ENCODE assay signal across 8 cellular contexts in genomic region chr1:43067856-43068751, GRCh38.
DNase-seq lines count a peak whose midpoint lies in the region; ATAC-seq, FAIRE-seq and TF ChIP-seq lines count a peak whose summit lies in the region.

No MANE protein-coding gene starts in this region.

- H3K36me3 ChIP-seq in BLaER1 treated with 17β-estradiol and CSF1 and Interleukin-3, amounts not matched to agents 10 nM and 100 nM, result no peaks in the 10 kb centered on the region
- no peaks in the 10 kb centered on the region for H3K36me3 ChIP-seq in mesendoderm (ENCODE audit: control insufficient read depth, insufficient read depth, low read length)
- H3K36me3 ChIP-seq in OCI-LY7 (ENCODE audit: insufficient read depth, low read length), result no peaks in the 10 kb centered on the region

- no peaks in the 10 kb centered on the region for H3K9me2 ChIP-seq in OCI-LY7 (ENCODE audit: insufficient read depth, low read length)

- no peaks in the 10 kb centered on the region for H3K27me3 Mint-ChIP-seq in chondrocyte (ENCODE audit: low read depth)

- H4K5ac ChIP-seq in mesendoderm (ENCODE audit: low read length), result peak overlapping the region; percentile 61

- H3K27ac Mint-ChIP-seq in chondrocyte (ENCODE audit: unreplicated experiment), result no peak overlapping the region

- peak overlapping the region in 9 of 11 experiments; percentile 37 to 67 (median 50); a peak in 11 of 22 replicates for H3K9ac ChIP-seq in BLaER1 treated with 17β-estradiol and CSF1 and Interleukin-3, amounts not matched to agents 10 nM and 100 nM
- peak overlapping the region; percentile 49 for H3K9ac ChIP-seq in mesendoderm (ENCODE audit: low read length)

- H3K4ac ChIP-seq in mesendoderm (ENCODE audit: low read depth, low read length), result peak overlapping the region; percentile 66

- TF ChIP-seq CTCF in chondrocyte (IDR thresholded peaks at IDR 0.05) (no peak), OCI-LY7 (conservative IDR thresholded peaks at IDR 0.05; ENCODE audit: low read length) (no peak)

- ATAC-seq in HG03342 (IDR thresholded peaks at IDR 0.05; ENCODE audit: unreplicated experiment), result no peak

- BruUV-seq in OCI-LY7 (replicated peaks; lab: Mats Ljungman, UMichigan), result no TSS peak

- no peak overlapping the region for H4K8ac ChIP-seq in mesendoderm (ENCODE audit: low read depth, low read length)

- POLR2A ChIA-PET in OCI-LY7 (lab: Charles Lee), result no interaction called here

- peak overlapping the region; percentile 43 for H3K4me3 Mint-ChIP-seq in chondrocyte (ENCODE audit: unreplicated experiment)

- H4K20me1 ChIP-seq in BLaER1 treated with 17β-estradiol and CSF1 and Interleukin-3, amounts not matched to agents 10 nM and 100 nM, result no peaks in the 10 kb centered on the region; a peak in 1 of 22 replicates
- H4K20me1 ChIP-seq in OCI-LY7 (ENCODE audit: insufficient read depth, low read length), result no peaks in the 10 kb centered on the region

- peaks cover 7% of the 10 kb centered on the region for H3K4me1 Mint-ChIP-seq in chondrocyte (ENCODE audit: low read depth)

- peak overlapping the region; percentile 63 for H2BK5ac ChIP-seq in mesendoderm (ENCODE audit: low read length)

- H3K4me3 ChIP-seq in BLaER1 treated with 17β-estradiol and CSF1 and Interleukin-3, amounts not matched to agents 10 nM and 100 nM, result peak overlapping the region in 7 of 10 experiments; percentile 21 to 57 (median 32); a peak in 8 of 20 replicates
- H3K4me3 ChIP-seq in mesendoderm (ENCODE audit: low read length) (no peak overlapping the region), OCI-LY7 (ENCODE audit: low read depth, low read length, poor library complexity, severe bottlenecking) (no peak overlapping the region)

- H3K56ac ChIP-seq in mesendoderm (ENCODE audit: low read length), result peak overlapping the region; percentile 90

- no peak overlapping the region for H2BK15ac ChIP-seq in mesendoderm (replicated peaks; ENCODE audit: low read depth)

- CTCF ChIA-PET in OCI-LY7 (lab: Charles Lee; ENCODE audit: unreplicated experiment), result no interaction called here

- H3K18ac ChIP-seq in mesendoderm (ENCODE audit: low read length), result peak overlapping the region; percentile 71

- H3K79me2 ChIP-seq in mesendoderm (ENCODE audit: control insufficient read depth, insufficient read depth, low read length) (no peaks in the 10 kb centered on the region), OCI-LY7 (ENCODE audit: insufficient read depth, low read depth, low read length) (no peaks in the 10 kb centered on the region)

- H2AFZ ChIP-seq in OCI-LY7 (ENCODE audit: low read length), result no peak overlapping the region

- peak overlapping the region; percentile 75 to 89 (median 81) for H3K4me2 ChIP-seq in BLaER1 treated with 17β-estradiol and CSF1 and Interleukin-3, amounts not matched to agents 10 nM and 100 nM
- H3K4me2 ChIP-seq in mesendoderm (ENCODE audit: low read length) (no peak overlapping the region), OCI-LY7 (ENCODE audit: low read length) (no peak overlapping the region; the same call in 1 of the 2 replicates)

- no peaks in the 10 kb centered on the region for H3K9me3 Mint-ChIP-seq in chondrocyte (ENCODE audit: low read depth)

- no peak overlapping the region for H3K23ac ChIP-seq in mesendoderm (ENCODE audit: low read length)

- no peak for FAIRE-seq in urothelium cell line (lab: Jason Lieb, UNC)

- no CpG with 5 or more reads among the region's 64 CpGs for WGBS in mesendoderm (ENCODE audit: extremely low coverage, insufficient coverage, low lambda C conversion rate)

- H3K27ac ChIP-seq in BLaER1 treated with 17β-estradiol and CSF1 and Interleukin-3, amounts not matched to agents 10 nM and 100 nM, result peak overlapping the region in 4 of 11 experiments; percentile 9 to 53 (median 44); a peak in 6 of 22 replicates
- H3K27ac ChIP-seq in mesendoderm (ENCODE audit: low read depth, low read length) (no peak overlapping the region), OCI-LY7 (ENCODE audit: low read depth, low read length, poor library complexity, severe bottlenecking) (no peak overlapping the region)

- no peaks in the 10 kb centered on the region for H3K79me1 ChIP-seq in mesendoderm (ENCODE audit: low read length)

- peak overlapping the region; percentile 83 for H2AK5ac ChIP-seq in mesendoderm (ENCODE audit: low read length)

- intact Hi-C loops in OCI-LY7 (cut with micrococcal nuclease; ENCODE audit: unreplicated experiment), result no loop called here

- peaks cover 27 to 37% (median 32%) of the 10 kb centered on the region in 10 experiments for H3K4me1 ChIP-seq in BLaER1 treated with 17β-estradiol and CSF1 and Interleukin-3, amounts not matched to agents 10 nM and 100 nM
- H3K4me1 ChIP-seq in mesendoderm (ENCODE audit: control insufficient read depth, low read depth, low read length), result peaks cover 3% of the 10 kb centered on the region
- peaks cover 11% of the 10 kb centered on the region for H3K4me1 ChIP-seq in OCI-LY7 (ENCODE audit: insufficient read depth, low read length, poor library complexity, severe bottlenecking)

- peaks cover 5 to 19% (median 16%) of the 10 kb centered on the region in 11 experiments; a peak in 14 of 22 replicates for H3K27me3 ChIP-seq in BLaER1 treated with 17β-estradiol and CSF1 and Interleukin-3, amounts not matched to agents 10 nM and 100 nM
- H3K27me3 ChIP-seq in mesendoderm (ENCODE audit: insufficient read depth, low read length, poor library complexity), result no peaks in the 10 kb centered on the region

- in situ Hi-C loops in KBM-7 (cut with MboI; ENCODE audit: low pct_unique_long_range_greater_than_20kb, low sequenced_read_pairs), result loop anchor here (25.0 kb wide), 1 partner anchor 281 kb away; the partner anchor contains the start of gene TMEM269

- peak overlapping the region; percentile 83 for H2BK120ac ChIP-seq in mesendoderm (ENCODE audit: low read depth, low read length)

- no peaks in the 10 kb centered on the region for H3K9me3 ChIP-seq in BLaER1 treated with 17β-estradiol and CSF1 and Interleukin-3, amounts not matched to agents 10 nM and 100 nM (replicated peaks in 1 of 11)
- H3K9me3 ChIP-seq in OCI-LY7 (ENCODE audit: low read length), result no peaks in the 10 kb centered on the region

- no peaks in the 10 kb centered on the region for H3K36me3 Mint-ChIP-seq in chondrocyte (ENCODE audit: low read depth)

- DNase-seq in KBM-7 (peak; percentile 14), chondrocyte (ENCODE audit: low spot score) (no peak), mesendoderm (no peak), OCI-LY7 (ENCODE audit: low spot score) (no peak), urothelium cell line (ENCODE audit: low spot score) (no peak), NCI-H2081 treated with DMSO at 0.1 percent for 48 hours (lab: John Stamatoyannopoulos, UW) (no peak)

Comparison
In these comparisons a context has a peak if more than half of its experiments do, and no peak if none do; other contexts are left out.
1. H3K4me2 ChIP-seq: peak in BLaER1 treated with 17β-estradiol and CSF1 and Interleukin-3, amounts not matched to agents 10 nM and 100 nM (11 of 11); none in mesendoderm (single experiment) and OCI-LY7 (single experiment).
2. H3K4me3 ChIP-seq: peak in BLaER1 treated with 17β-estradiol and CSF1 and Interleukin-3, amounts not matched to agents 10 nM and 100 nM (7 of 10); none in mesendoderm (single experiment) and OCI-LY7 (single experiment).